22 cellular contexts compared by ENCODE assay signal in genomic region chr20:21229163-21229562, GRCh38.
DNase-seq lines count a peak whose midpoint lies in the region; FAIRE-seq and TF ChIP-seq lines count a peak whose summit lies in the region.
"Had no signal": no experiment of that assay in that cellular context is flagged by ENCODE, and none has a peak within 500 bp of the region (broad histone marks: within the 10 kb centered on the region; RNA-seq: fewer than 3 reads in every experiment).

No MANE protein-coding gene starts in this region.

- no peaks in the 10 kb centered on the region for H3K27me3 ChIP-seq in Caco-2 (replicated peaks; ENCODE audit: control insufficient read depth, insufficient read depth, low read length)
- no peaks in the 10 kb centered on the region for H3K27me3 ChIP-seq in hepatocyte
- H3K27me3 ChIP-seq: cardiac muscle cell had no signal

- H3K27me3 Mint-ChIP-seq in Caco-2 (ENCODE audit: insufficient read depth, unreplicated experiment), result no peaks in the 10 kb centered on the region
- H3K27me3 Mint-ChIP-seq: dendritic cell treated with granulocyte-macrophage colony-stimulating factor and Interleukin-4, amounts not matched to agents 40 ng/mL and 50 ng/mL, for 4 days had no signal

- H4K20me1 ChIP-seq in hepatocyte (ENCODE audit: insufficient read depth, poor library complexity, severe bottlenecking), result no peaks in the 10 kb centered on the region

- no peak for TF ChIP-seq POLR2A in H54 (IDR thresholded peaks at IDR 0.05; ENCODE audit: low read depth, low read length)

- 80% methylated on average over 2 of the region's 2 CpGs for WGBS in hepatocyte (ENCODE audit: low lambda C conversion rate, missing lambda C conversion rate)

- TF ChIP-seq CTCF in Caco-2 (IDR thresholded peaks at IDR 0.05; ENCODE audit: insufficient read depth in 1 of 2, low read depth in 1 of 2, low read length in 1 of 2, severe bottlenecking in 1 of 2, unreplicated experiment in 1 of 2) (no peak), hepatocyte (IDR thresholded peaks at IDR 0.05; ENCODE audit: poor library complexity) (no peak)

- no peak overlapping the region for H3K4me3 Mint-ChIP-seq in Caco-2 (ENCODE audit: unreplicated experiment)
- H3K4me3 Mint-ChIP-seq: dendritic cell treated with granulocyte-macrophage colony-stimulating factor and Interleukin-4, amounts not matched to agents 40 ng/mL and 50 ng/mL, for 4 days had no signal

- no peak overlapping the region for H3K27ac Mint-ChIP-seq in Caco-2 (ENCODE audit: unreplicated experiment)
- H3K27ac Mint-ChIP-seq: dendritic cell treated with granulocyte-macrophage colony-stimulating factor and Interleukin-4, amounts not matched to agents 40 ng/mL and 50 ng/mL, for 4 days had no signal

- no peak overlapping the region for H3K27ac ChIP-seq in hepatocyte
- H3K27ac ChIP-seq: cardiac muscle cell had no signal

- no peak for FAIRE-seq in H54 (lab: Jason Lieb, UNC)
- FAIRE-seq: frontal cortex had no signal

- intact Hi-C loops in Caco-2 (cut with micrococcal nuclease; ENCODE audit: unreplicated experiment), result no loop called here

- H3K9me2 ChIP-seq in hepatocyte (replicated peaks; ENCODE audit: insufficient read depth), result no peaks in the 10 kb centered on the region

- H2AFZ ChIP-seq in hepatocyte, result no peak overlapping the region

- POLR2A ChIA-PET in Caco-2 (lab: Charles Lee), result no interaction called here

- H3K36me3 ChIP-seq in Caco-2 (ENCODE audit: control insufficient read depth, insufficient read depth, low read length) (no peaks in the 10 kb centered on the region; the same call in 1 of the 2 replicates), hepatocyte (replicated peaks; ENCODE audit: insufficient read depth, low read depth) (no peaks in the 10 kb centered on the region)
- H3K36me3 ChIP-seq: cardiac muscle cell, HAP-1 had no signal

- CTCF ChIA-PET in Caco-2 (lab: Charles Lee), result interaction anchor here (0.6 kb wide), 1 partner anchor 9 kb away, joined by 3 read pairs; no protein-coding TSS in a partner anchor

- H3K36me3 Mint-ChIP-seq in Caco-2 (ENCODE audit: insufficient read depth, unreplicated experiment), result no peaks in the 10 kb centered on the region

- no peaks in the 10 kb centered on the region for H3K4me1 Mint-ChIP-seq in Caco-2 (ENCODE audit: low read depth, unreplicated experiment)

- no peaks in the 10 kb centered on the region for H3K79me2 ChIP-seq in hepatocyte

- H3K4me1 ChIP-seq in Caco-2 (no peaks in the 10 kb centered on the region), hepatocyte (ENCODE audit: insufficient read depth) (no peaks in the 10 kb centered on the region)

- no TSS peak for BruUV-seq in Caco-2 (replicated peaks; lab: Mats Ljungman, UMichigan)

- H3K4me2 ChIP-seq in hepatocyte, result no peak overlapping the region

- H3K9me3 ChIP-seq in Caco-2 (no peaks in the 10 kb centered on the region), hepatocyte (ENCODE audit: low read depth) (no peaks in the 10 kb centered on the region)
- H3K9me3 ChIP-seq: HAP-1 had no signal

- H3K9me3 Mint-ChIP-seq in Caco-2 (ENCODE audit: unreplicated experiment), result no peaks in the 10 kb centered on the region
- H3K9me3 Mint-ChIP-seq: dendritic cell treated with granulocyte-macrophage colony-stimulating factor and Interleukin-4, amounts not matched to agents 40 ng/mL and 50 ng/mL, for 4 days had no signal

- H3K4me3 ChIP-seq in Caco-2 (ENCODE audit: low read depth, low read length) (no peak overlapping the region), hepatocyte (no peak overlapping the region)
- H3K4me3 ChIP-seq: cardiac muscle cell, HAP-1 had no signal

- DNase-seq in AG08395 (ENCODE audit: low spot score) (peak; percentile 71), H54 (ENCODE audit: insufficient read length, low spot score) (peak; percentile 26), RKO (ENCODE audit: low spot score) (peak; percentile 16), fibroblast of peridontal ligament (ENCODE audit: extremely low read depth) (peak; percentile 29), Caco-2 (no peak), iPS-NIHi11 (ENCODE audit: low spot score) (no peak), hepatocyte (ENCODE audit: low spot score) (no peak), SIG-M5 treated with dmso at 0.1 percent for 504 hours (lab: John Stamatoyannopoulos, UW; ENCODE audit: unreplicated experiment) (no peak)
- DNase-seq: activated CD4-positive, alpha-beta T cell treated with anti-CD3 and anti-CD28 coated beads, Interleukin-2, amount 50 U/mL, for 4 hours; activated effector memory CD4-positive, alpha-beta T cell treated with anti-CD3 and anti-CD28 coated beads, Interleukin-2, amount 50 U/mL, for 16 hours; DMS 273 treated with DMSO at 0.1 percent for 48 hours; NCI-H1694 treated with DMSO at 0.1 percent for 48 hours; NCI-H2227 treated with DMSO at 0.1 percent for 48 hours; NCI-H82; occipital lobe; OCI-M1; right cardiac atrium; T-helper 2 cell had no signal

Comparison
In these comparisons a context has a peak if more than half of its experiments do, and no peak if none do; other contexts are left out.
1. DNase-seq: peak in AG08395 (single experiment), H54 (single experiment), RKO (single experiment) and fibroblast of peridontal ligament (single experiment); none in Caco-2 (0 of 2), iPS-NIHi11 (single experiment), hepatocyte (single experiment) and SIG-M5 treated with dmso at 0.1 percent for 504 hours (single experiment).